ENCODE assay signal across 22 cellular contexts in the genomic region with DNA sequence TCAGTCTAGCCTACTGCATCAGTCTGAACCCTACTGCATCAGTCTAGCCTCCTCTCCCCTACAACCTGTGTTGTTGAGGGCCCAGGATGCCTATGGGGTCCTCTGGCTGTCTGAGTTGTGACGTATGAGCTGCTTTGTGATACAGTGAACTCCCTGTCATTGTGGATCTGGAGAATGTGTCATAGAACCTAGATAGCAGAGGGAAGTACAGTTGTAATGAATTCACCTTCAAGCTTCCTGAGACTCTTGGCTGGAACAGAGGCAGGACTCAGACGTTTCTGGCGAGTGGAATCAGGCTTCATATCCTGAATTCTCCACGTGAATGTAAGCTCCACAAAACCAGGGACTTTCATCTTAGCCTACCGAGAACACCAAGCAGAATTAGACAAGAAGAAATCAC. TPM values are rescaled to one million over a fixed set of nuclear protein-coding genes. Genes with fewer than 3 reads are reported as not detected.
DNase-seq lines count a peak whose midpoint lies in the region; ATAC-seq, FAIRE-seq and TF ChIP-seq lines count a peak whose summit lies in the region.
"Had no signal": no experiment of that assay in that cellular context is flagged by ENCODE, and none has a peak within 500 bp of the region (broad histone marks: within the 10 kb centered on the region; RNA-seq: fewer than 3 reads in every experiment).

No MANE protein-coding gene starts in this region.

- CTCF ChIA-PET in endothelial cell of umbilical vein (lab: Charles Lee), result interaction anchor here (0.6 to 1.3 kb wide), 3 partner anchors 12 to 31 kb away, joined by 3 to 4 read pairs (median 3); no protein-coding TSS in a partner anchor

- TF ChIP-seq CTCF in left ventricle myocardium inferior (IDR thresholded peaks at IDR 0.05; ENCODE audit: borderline replicate concordance), result no peak
- TF ChIP-seq CTCF in right atrium auricular region (IDR thresholded peaks at IDR 0.05), result no peak
- no peak for TF ChIP-seq CTCF in endothelial cell of umbilical vein (IDR thresholded peaks at IDR 0.05; ENCODE audit: extremely low read depth in 1 of 2, insufficient read depth in 1 of 2, low read depth in 1 of 2, low read length in 2 of 2)
- no peak for TF ChIP-seq CTCF in testis (IDR thresholded peaks at IDR 0.05)
- TF ChIP-seq CTCF in mucosa of descending colon (IDR thresholded peaks at IDR 0.05), result no peak

- H3K36me3 ChIP-seq in left ventricle myocardium inferior (peaks cover 71% of the 10 kb centered on the region), right atrium auricular region (peaks cover 52% of the 10 kb centered on the region), endothelial cell of umbilical vein (ENCODE audit: control insufficient read depth in 2 of 2, extremely low read depth in 1 of 2, insufficient read depth in 2 of 2, low read length in 2 of 2) (peaks cover 19 to 25% of the 10 kb centered on the region in 2 experiments), testis (ENCODE audit: low read depth, missing control alignments) (no peaks in the 10 kb centered on the region), mucosa of descending colon (ENCODE audit: low read depth) (no peaks in the 10 kb centered on the region)

- no peak overlapping the region for H3K4me2 ChIP-seq in endothelial cell of umbilical vein (ENCODE audit: insufficient read depth, low read length)

- POLR2A ChIA-PET in endothelial cell of umbilical vein (lab: Charles Lee), result interaction anchor here (0.9 kb wide), 1 partner anchor 12 kb away, joined by 4 read pairs; no protein-coding TSS in a partner anchor
- POLR2A ChIA-PET in naive thymus-derived CD8-positive, alpha-beta T cell (lab: Charles Lee), result interaction anchor here (1.1 kb wide), 1 partner anchor 14 kb away, joined by 3 read pairs; no protein-coding TSS in a partner anchor

- FAIRE-seq in endothelial cell of umbilical vein (lab: Jason Lieb, UNC), result no peak
- FAIRE-seq: A204.1 had no signal

- H3K27me3 Mint-ChIP-seq in T-helper 17 cell, result no peaks in the 10 kb centered on the region
- no peaks in the 10 kb centered on the region for H3K27me3 Mint-ChIP-seq in naive thymus-derived CD8-positive, alpha-beta T cell

- TF ChIP-seq POLR2A in endothelial cell of umbilical vein (IDR thresholded peaks at IDR 0.05; ENCODE audit: low read depth, low read length) (peak; percentile 8), testis (IDR thresholded peaks at IDR 0.05) (no peak)

- H3K27ac Mint-ChIP-seq in T-helper 17 cell, result peak overlapping the region; percentile 39
- H3K27ac Mint-ChIP-seq in naive thymus-derived CD8-positive, alpha-beta T cell, result peak overlapping the region in 2 of 10 donors; percentile 55 to 64

- H3K4me3 ChIP-seq in left ventricle myocardium inferior (no peak overlapping the region), right atrium auricular region (no peak overlapping the region), endothelial cell of umbilical vein (replicated peaks in 1 of 3; ENCODE audit: insufficient read depth in 1 of 3, low read depth in 1 of 3, low read length in 3 of 3) (no peak overlapping the region), testis (no peak overlapping the region), mucosa of descending colon (no peak overlapping the region)

- H3K4me1 ChIP-seq in left ventricle myocardium inferior (peaks cover 27% of the 10 kb centered on the region), right atrium auricular region (peaks cover 0 to 19% of the 10 kb centered on the region in 2 donors), endothelial cell of umbilical vein (ENCODE audit: control insufficient read depth, extremely low read depth, insufficient read depth, low read length) (no peaks in the 10 kb centered on the region), testis (peaks cover 14% of the 10 kb centered on the region), mucosa of descending colon (ENCODE audit: low read depth) (no peaks in the 10 kb centered on the region)

- ATAC-seq in T-helper 17 cell, result no peak
- ATAC-seq in HG02981 (IDR thresholded peaks at IDR 0.05; ENCODE audit: unreplicated experiment), result no peak
- ATAC-seq in naive thymus-derived CD8-positive, alpha-beta T cell, result no peak
- no peak for ATAC-seq in mucosa of descending colon
- ATAC-seq: PC-3 had no signal

- H2AFZ ChIP-seq in endothelial cell of umbilical vein (ENCODE audit: low read depth, low read length), result no peak overlapping the region

- H4K20me1 ChIP-seq in endothelial cell of umbilical vein (replicated peaks; ENCODE audit: control insufficient read depth, extremely low read depth, insufficient read depth, low read length), result no peaks in the 10 kb centered on the region

- no peaks in the 10 kb centered on the region for H3K9me1 ChIP-seq in endothelial cell of umbilical vein (replicated peaks; ENCODE audit: control insufficient read depth, extremely low read depth, insufficient read depth, low read length)

- no peak for DNase-seq in left ventricle myocardium inferior
- DNase-seq in right atrium auricular region (ENCODE audit: low spot score), result no peak
- no peak for DNase-seq in T-helper 17 cell
- DNase-seq in endothelial cell of umbilical vein (ENCODE audit: low read depth, low spot score), result no peak
- DNase-seq in testis, result no peak
- no peak for DNase-seq in naive thymus-derived CD8-positive, alpha-beta T cell
- DNase-seq in mucosa of descending colon, result no peak
- DNase-seq: COR-L47, DMS 273 treated with DMSO at 0.1 percent for 48 hours, DND-41, HCEC 1CT, MM.1S, NCI-H1092, NCI-H1436 treated with DMSO at 0.1 percent for 48 hours, NCI-H2029, NCI-H345, NCI-H524 treated with DMSO at 0.1 percent for 48 hours, PC-3, RPMI8226, SIG-M5 had no signal

- 45 to 64% methylated on average over 5 of the region's 5 CpGs for WGBS in testis, 2 donors

- H3K9ac ChIP-seq in endothelial cell of umbilical vein (replicated peaks; ENCODE audit: extremely low read depth, insufficient read depth, low read length), result no peak overlapping the region

- H3K4me1 Mint-ChIP-seq in T-helper 17 cell, result peaks cover 14% of the 10 kb centered on the region
- peaks cover 0 to 2% (median 0%) of the 10 kb centered on the region in 4 donors for H3K4me1 Mint-ChIP-seq in naive thymus-derived CD8-positive, alpha-beta T cell

- no peaks in the 10 kb centered on the region for H3K9me3 ChIP-seq in left ventricle myocardium inferior (replicated peaks)
- H3K9me3 ChIP-seq in right atrium auricular region, result no peaks in the 10 kb centered on the region
- no peaks in the 10 kb centered on the region for H3K9me3 ChIP-seq in T-helper 17 cell (ENCODE audit: control insufficient read depth, low read length, poor library complexity, severe bottlenecking)
- H3K9me3 ChIP-seq in endothelial cell of umbilical vein (replicated peaks; ENCODE audit: control insufficient read depth, insufficient read depth, low read length), result no peaks in the 10 kb centered on the region
- H3K9me3 ChIP-seq in testis, result no peaks in the 10 kb centered on the region
- H3K9me3 ChIP-seq in mucosa of descending colon, result no peaks in the 10 kb centered on the region

- no peak overlapping the region for H3K4me3 Mint-ChIP-seq in T-helper 17 cell
- H3K4me3 Mint-ChIP-seq in naive thymus-derived CD8-positive, alpha-beta T cell, result no peak overlapping the region

- intact Hi-C loops in left ventricle myocardium inferior (cut with micrococcal nuclease), result no loop called here
- intact Hi-C loops in endothelial cell of umbilical vein (cut with micrococcal nuclease), result no loop called here
- intact Hi-C loops in testis (cut with DNase I; ENCODE audit: low total_unique reads), result no loop called here
- intact Hi-C loops in mucosa of descending colon (cut with DNase I, micrococcal nuclease), result no loop called here

- H3K27ac ChIP-seq in left ventricle myocardium inferior (replicated peaks) (peak overlapping the region; percentile 36), right atrium auricular region (peak overlapping the region in 1 of 2 donors; percentile 11), endothelial cell of umbilical vein (ENCODE audit: insufficient read depth, low read depth, low read length) (no peak overlapping the region), testis (peak overlapping the region; percentile 36 to 66)

- BruUV-seq in endothelial cell of umbilical vein (replicated peaks; lab: Mats Ljungman, UMichigan), result no TSS peak

- no peaks in the 10 kb centered on the region for H3K9me3 Mint-ChIP-seq in naive thymus-derived CD8-positive, alpha-beta T cell

- peaks cover 17% of the 10 kb centered on the region for H3K36me3 Mint-ChIP-seq in T-helper 17 cell (ENCODE audit: low read depth)
- H3K36me3 Mint-ChIP-seq in naive thymus-derived CD8-positive, alpha-beta T cell, result peaks cover 0 to 72% (median 10%) of the 10 kb centered on the region in 3 donors

- dilution Hi-C loops in endothelial cell of umbilical vein (cut with MboI; ENCODE audit: extremely low pct_ligation_motif_present, low sequenced_read_pairs), result no loop called here

- no peaks in the 10 kb centered on the region for H3K27me3 ChIP-seq in left ventricle myocardium inferior (ENCODE audit: low read depth)
- H3K27me3 ChIP-seq in right atrium auricular region, result no peaks in the 10 kb centered on the region
- no peaks in the 10 kb centered on the region for H3K27me3 ChIP-seq in endothelial cell of umbilical vein (ENCODE audit: control insufficient read depth in 2 of 2, insufficient read depth in 2 of 2, low read length in 2 of 2)
- no peaks in the 10 kb centered on the region for H3K27me3 ChIP-seq in testis

- H3K79me2 ChIP-seq in endothelial cell of umbilical vein (ENCODE audit: control insufficient read depth, insufficient read depth, low read length), result peaks cover 3% of the 10 kb centered on the region

TF ChIP-seq in endothelial cell of umbilical vein, 7 proteins besides CTCF, POLR2A, EP300 and RAD21 (continues in another document):
- no peak for TF ChIP-seq GATA2 (IDR thresholded peaks at IDR 0.05; ENCODE audit: insufficient read depth, insufficient read length, low read depth, low read length)
- no peak for TF ChIP-seq POLR2AphosphoS5 (IDR thresholded peaks at IDR 0.05; ENCODE audit: insufficient read depth, low read depth, low read length)

RNA-seq across cellular contexts. Expression of a gene that starts 17.0 kb away (rescaled TPM):
- total RNA-seq in left ventricle myocardium inferior (11.5 TPM), right atrium auricular region (10 to 100 TPM; 11.3 to 12.2 TPM), T-helper 17 cell (10 to 100 TPM; 15.0 to 22.7 TPM), endothelial cell of umbilical vein (27.7 and 28.9 TPM in 2 replicates), testis (10 to 100 TPM; 47.6 to 48.3 TPM), mucosa of descending colon (10 to 100 TPM; 16.2 to 23.0 (median 17.9) TPM)
- polyA plus RNA-seq in endothelial cell of umbilical vein (5.9 and 8.0 TPM in 2 replicates), testis (ENCODE audit: insufficient read depth, low read depth, low replicate concordance) (32.0 TPM)
- 10.0 and 10.3 TPM in 2 replicates for polyA plus RNA-seq in endothelial cell of umbilical vein (2011; cell fraction: cytosol; rRNA removed)
- 26.1 and 42.5 TPM in 2 replicates for polyA plus RNA-seq in endothelial cell of umbilical vein (2011; cell fraction: nucleus; rRNA removed)
- polyA plus RNA-seq in endothelial cell of umbilical vein (2012), result 23.6 and 29.2 TPM in 2 replicates
- polyA minus RNA-seq in endothelial cell of umbilical vein, result 12.1 and 12.9 TPM in 2 replicates
- 8.2 TPM for polyA minus RNA-seq in endothelial cell of umbilical vein (2011; cell fraction: cytosol; rRNA and poly(A)+ RNA removed)
- 36.6 and 59.3 TPM in 2 replicates for polyA minus RNA-seq in endothelial cell of umbilical vein (2011; cell fraction: nucleus; rRNA and poly(A)+ RNA removed)
- 10 to 100 TPM; 12.4 to 15.2 TPM for total RNA-seq in naive thymus-derived CD8-positive, alpha-beta T cell
- 1 to 10 TPM; 6.1 to 9.7 (median 6.6) TPM for polyA plus RNA-seq in naive thymus-derived CD8-positive, alpha-beta T cell
